Comparison of ENCODE assay signal across 10 cellular contexts in genomic region chr11:66290332-66290629, GRCh38. TPM values are rescaled to one million over a fixed set of nuclear protein-coding genes. Genes with fewer than 3 reads are reported as not detected.
DNase-seq lines count a peak whose midpoint lies in the region; ATAC-seq and TF ChIP-seq lines count a peak whose summit lies in the region.
"Had no signal": no experiment of that assay in that cellular context is flagged by ENCODE, and none has a peak within 500 bp of the region (broad histone marks: within the 10 kb centered on the region; RNA-seq: fewer than 3 reads in every experiment).

No MANE protein-coding gene starts in this region.

- BruUV-seq in Calu3 (replicated peaks; lab: Mats Ljungman, UMichigan), result no TSS peak

- CTCF ChIA-PET in Calu3 (lab: Charles Lee), result no interaction called here
- CTCF ChIA-PET in activated CD4-positive, alpha-beta memory T cell treated with anti-CD3 and anti-CD28 coated beads, Interleukin-2, amount 10 ng/mL, durations not matched to agents 7 days and 5 days (lab: Charles Lee), result interaction anchor here (1.6 to 2.1 kb wide), 2 partner anchors 25 to 68 kb away, joined by 3 to 5 read pairs; no protein-coding TSS in a partner anchor

- H3K4me1 Mint-ChIP-seq in Calu3 (ENCODE audit: low read depth, unreplicated experiment), result peaks cover 31% of the 10 kb centered on the region
- peaks cover 42% of the 10 kb centered on the region for H3K4me1 Mint-ChIP-seq in activated CD4-positive, alpha-beta memory T cell treated with anti-CD3 and anti-CD28 coated beads, Interleukin-2, amount 10 ng/mL, durations not matched to agents 7 days and 5 days
- H3K4me1 Mint-ChIP-seq in immature natural killer cell, result peaks cover 35 to 37% of the 10 kb centered on the region in 2 donors

- intact Hi-C loops in Calu3 (cut with micrococcal nuclease; ENCODE audit: unreplicated experiment), result no loop called here
- intact Hi-C loops in cardiac septum (cut with DNase I), result no loop called here

- POLR2A ChIA-PET in activated CD4-positive, alpha-beta memory T cell treated with anti-CD3 and anti-CD28 coated beads, Interleukin-2, amount 10 ng/mL, durations not matched to agents 7 days and 5 days (lab: Charles Lee), result interaction anchor here (1.0 to 4.4 kb wide), 4 partner anchors 11 to 46 kb away, joined by 3 to 28 read pairs (median 20); partner anchors contain the start of genes CNIH2, RAB1B and RIN1

- DNase-seq in Calu3 (no peak), immature natural killer cell (no peak), foreskin keratinocyte (no peak), cardiac septum (ENCODE audit: low spot score) (no peak)
- no peak for DNase-seq in activated CD4-positive, alpha-beta memory T cell treated with anti-CD3 and anti-CD28 coated beads, Interleukin-2, amount 10 ng/mL, durations not matched to agents 7 days and 5 days
- DNase-seq in NK-92 treated with Interleukin-12 subunit alpha and Interleukin-12 subunit beta, amount 100 ng/mL, for 24 hours (lab: John Stamatoyannopoulos, UW), result no peak
- DNase-seq: KBM-7, NCI-H510A had no signal

- H3K36me3 Mint-ChIP-seq in Calu3 (ENCODE audit: insufficient read depth, unreplicated experiment) (peaks cover 42% of the 10 kb centered on the region), immature natural killer cell (peaks cover 0 to 4% (median 3%) of the 10 kb centered on the region in 3 donors)
- H3K36me3 Mint-ChIP-seq in activated CD4-positive, alpha-beta memory T cell treated with anti-CD3 and anti-CD28 coated beads, Interleukin-2, amount 10 ng/mL, durations not matched to agents 7 days and 5 days (ENCODE audit: low read depth), result no peaks in the 10 kb centered on the region

- peak overlapping the region; percentile 94 for H3K27ac ChIP-seq in 22Rv1
- H3K27ac ChIP-seq in foreskin keratinocyte, result no peak overlapping the region

- H3K4me1 ChIP-seq in foreskin keratinocyte, result no peaks in the 10 kb centered on the region

- H3K27ac Mint-ChIP-seq in Calu3 (ENCODE audit: unreplicated experiment), result peak overlapping the region; percentile 90
- no peak overlapping the region for H3K27ac Mint-ChIP-seq in activated CD4-positive, alpha-beta memory T cell treated with anti-CD3 and anti-CD28 coated beads, Interleukin-2, amount 10 ng/mL, durations not matched to agents 7 days and 5 days
- H3K27ac Mint-ChIP-seq in immature natural killer cell, result no peak overlapping the region

- H3K27me3 Mint-ChIP-seq in Calu3 (ENCODE audit: unreplicated experiment), result peaks cover 33% of the 10 kb centered on the region
- H3K27me3 Mint-ChIP-seq in activated CD4-positive, alpha-beta memory T cell treated with anti-CD3 and anti-CD28 coated beads, Interleukin-2, amount 10 ng/mL, durations not matched to agents 7 days and 5 days, result peaks cover 29% of the 10 kb centered on the region
- H3K27me3 Mint-ChIP-seq in immature natural killer cell (ENCODE audit: low read depth in 3 of 3), result peaks cover 10 to 21% (median 15%) of the 10 kb centered on the region in 3 donors

- H3K9me3 Mint-ChIP-seq in Calu3 (ENCODE audit: low read depth, unreplicated experiment), result no peaks in the 10 kb centered on the region
- no peaks in the 10 kb centered on the region for H3K9me3 Mint-ChIP-seq in activated CD4-positive, alpha-beta memory T cell treated with anti-CD3 and anti-CD28 coated beads, Interleukin-2, amount 10 ng/mL, durations not matched to agents 7 days and 5 days
- peaks cover 0 to 2% (median 0%) of the 10 kb centered on the region in 6 donors for H3K9me3 Mint-ChIP-seq in immature natural killer cell

- TF ChIP-seq CTCF in 22Rv1 (IDR thresholded peaks at IDR 0.05), result no peak
- TF ChIP-seq CTCF in Calu3 (IDR thresholded peaks at IDR 0.05; ENCODE audit: unreplicated experiment), result no peak
- no peak for TF ChIP-seq CTCF in foreskin keratinocyte (conservative IDR thresholded peaks at IDR 0.05)

- H3K27me3 ChIP-seq in foreskin keratinocyte, result peaks cover 37% of the 10 kb centered on the region

- H3K4me3 Mint-ChIP-seq in Calu3 (ENCODE audit: low read depth, unreplicated experiment), result peak overlapping the region; percentile 80
- H3K4me3 Mint-ChIP-seq in activated CD4-positive, alpha-beta memory T cell treated with anti-CD3 and anti-CD28 coated beads, Interleukin-2, amount 10 ng/mL, durations not matched to agents 7 days and 5 days, result peak overlapping the region; percentile 92
- peak overlapping the region; percentile 86 to 94 (median 92) for H3K4me3 Mint-ChIP-seq in immature natural killer cell

- no peak for ATAC-seq in GM18861 (IDR thresholded peaks at IDR 0.05; ENCODE audit: unreplicated experiment)
- no peak for ATAC-seq in foreskin keratinocyte

RNA-seq across cellular contexts. Expression of gene YIF1A, which starts 1.3 kb away (rescaled TPM):
- total RNA-seq in Calu3 (2022) (98.8 and 106 TPM in 2 replicates), foreskin keratinocyte (132 and 155 TPM in 2 replicates), cardiac septum (74.0 TPM)
- 10 to 100 TPM; 49.5 to 52.5 TPM for total RNA-seq in activated CD4-positive, alpha-beta memory T cell treated with anti-CD3 and anti-CD28 coated beads, Interleukin-2, amount 10 ng/mL, durations not matched to agents 7 days and 5 days
- polyA plus RNA-seq in immature natural killer cell (10 to 100 TPM; 55.7 to 85.2 (median 62.1) TPM), foreskin keratinocyte (142 and 172 TPM in 2 replicates)

RNA-seq across cellular contexts. Expression of gene TMEM151A, which starts 1.4 kb away (rescaled TPM):
- 1.4 and 3.0 TPM in 2 replicates for total RNA-seq in Calu3 (2022)
- not detected for total RNA-seq in activated CD4-positive, alpha-beta memory T cell treated with anti-CD3 and anti-CD28 coated beads, Interleukin-2, amount 10 ng/mL, durations not matched to agents 7 days and 5 days
- not detected for polyA plus RNA-seq in immature natural killer cell
- 0.04 TPM in 1 of 2 replicates, not detected in the other for total RNA-seq in foreskin keratinocyte
- polyA plus RNA-seq in foreskin keratinocyte, result 0.02 and 0.04 TPM in 2 replicates
- total RNA-seq in cardiac septum, result 0.24 TPM

RNA-seq across cellular contexts. Expression of gene CNIH2, which starts 12.3 kb away (rescaled TPM):
- total RNA-seq in Calu3 (2022) (2.9 and 3.5 TPM in 2 replicates), foreskin keratinocyte (0.32 and 0.34 TPM in 2 replicates), cardiac septum (0.22 TPM)
- 1 to 10 TPM; 1.9 to 2.1 TPM for total RNA-seq in activated CD4-positive, alpha-beta memory T cell treated with anti-CD3 and anti-CD28 coated beads, Interleukin-2, amount 10 ng/mL, durations not matched to agents 7 days and 5 days
- polyA plus RNA-seq in immature natural killer cell (not detected), foreskin keratinocyte (0.51 and 0.58 TPM in 2 replicates)

RNA-seq across cellular contexts. Expression of gene RAB1B, which starts 21.8 kb away (rescaled TPM):
- 144 and 146 TPM in 2 replicates for total RNA-seq in Calu3 (2022)
- 100 to 1,000 TPM; 146 to 150 TPM for total RNA-seq in activated CD4-positive, alpha-beta memory T cell treated with anti-CD3 and anti-CD28 coated beads, Interleukin-2, amount 10 ng/mL, durations not matched to agents 7 days and 5 days
- 10 to 100 TPM; 22.9 to 33.2 (median 25.8) TPM for polyA plus RNA-seq in immature natural killer cell
- 141 and 143 TPM in 2 replicates for total RNA-seq in foreskin keratinocyte
- polyA plus RNA-seq in foreskin keratinocyte, result 215 and 217 TPM in 2 replicates
- 124 TPM for total RNA-seq in cardiac septum

RNA-seq across cellular contexts. Expression of gene CD248, which starts 26.6 kb away (rescaled TPM):
- total RNA-seq in Calu3 (2022) (not detected in 2 replicates), foreskin keratinocyte (not detected in 2 replicates), cardiac septum (9.7 TPM)
- total RNA-seq in activated CD4-positive, alpha-beta memory T cell treated with anti-CD3 and anti-CD28 coated beads, Interleukin-2, amount 10 ng/mL, durations not matched to agents 7 days and 5 days, result not detected
- polyA plus RNA-seq in immature natural killer cell (not detected), foreskin keratinocyte (0.04 and 0.08 TPM in 2 replicates)
